ENCODE assay signal across 8 cellular contexts in genomic region chr15:83010709-83011270, GRCh38. TPM values are rescaled to one million over a fixed set of nuclear protein-coding genes. Genes with fewer than 3 reads are reported as not detected.
DNase-seq lines count a peak whose midpoint lies in the region; ATAC-seq, FAIRE-seq and TF ChIP-seq lines count a peak whose summit lies in the region.

No MANE protein-coding gene starts in this region.

- peak overlapping the region; percentile 92 for H3K4me3 ChIP-seq in PC-9
- H3K4me3 ChIP-seq in fibroblast of pulmonary artery (replicated peaks; ENCODE audit: low read depth, low read length), result peak overlapping the region; percentile 100

- intact Hi-C loops in Calu3 (cut with micrococcal nuclease; ENCODE audit: unreplicated experiment) (loop anchor here (5.0 kb wide), 3 partner anchors 57 to 372 kb away; partner anchors contain the start of genes BTBD1 and HDGFL3), PC-9 (cut with micrococcal nuclease; ENCODE audit: unreplicated experiment) (loop anchor here (1.0 to 2.0 kb wide), 4 partner anchors 57 to 549 kb away; partner anchors contain the start of gene BTBD1)

- H3K4me2 ChIP-seq in PC-9, result peak overlapping the region; percentile 90

- CTCF ChIA-PET in Calu3 (lab: Charles Lee) (interaction anchor here (0.9 to 1.8 kb wide), 5 partner anchors 12 to 480 kb away, joined by 3 to 8 read pairs (median 3); partner anchors contain the start of gene BTBD1), PC-9 (lab: Charles Lee) (interaction anchor here (0.7 to 1.5 kb wide), 4 partner anchors 24 to 1786 kb away, joined by 3 to 5 read pairs (median 4); no protein-coding TSS in a partner anchor)

- ATAC-seq in GM21381 (IDR thresholded peaks at IDR 0.05; ENCODE audit: unreplicated experiment), result peak; percentile 62
- ATAC-seq in natural killer cell treated with Interleukin-12 subunit alpha and Interleukin-12 subunit beta and Interleukin-15 and Interleukin-18, amount 100 ng/mL, for 72 hours, result peak; percentile 76 to 79

- BruUV-seq in Calu3 (replicated peaks; lab: Mats Ljungman, UMichigan) (TSS peak; percentile 25), PC-9 (replicated peaks; lab: Mats Ljungman, UMichigan) (TSS peak; percentile 44)

- H3K4me1 ChIP-seq in PC-9 (replicated peaks; ENCODE audit: insufficient read depth), result peaks cover 15% of the 10 kb centered on the region

- peak; percentile 68 for TF ChIP-seq CTCF in Calu3 (IDR thresholded peaks at IDR 0.05; ENCODE audit: unreplicated experiment)
- peak; percentile 73 for TF ChIP-seq CTCF in PC-9 (conservative IDR thresholded peaks at IDR 0.05)
- TF ChIP-seq CTCF in fibroblast of pulmonary artery (IDR thresholded peaks at IDR 0.05; ENCODE audit: low read length, missing control alignments), result no peak

- H3K36me3 Mint-ChIP-seq in Calu3 (ENCODE audit: insufficient read depth, unreplicated experiment), result peaks cover 45% of the 10 kb centered on the region
- peaks cover 18% of the 10 kb centered on the region for H3K36me3 Mint-ChIP-seq in natural killer cell treated with Interleukin-12 subunit alpha and Interleukin-12 subunit beta and Interleukin-15 and Interleukin-18, amount 100 ng/mL, for 72 hours

- no peaks in the 10 kb centered on the region for H3K27me3 Mint-ChIP-seq in Calu3 (ENCODE audit: unreplicated experiment)
- H3K27me3 Mint-ChIP-seq in natural killer cell treated with Interleukin-12 subunit alpha and Interleukin-12 subunit beta and Interleukin-15 and Interleukin-18, amount 100 ng/mL, for 72 hours, result no peaks in the 10 kb centered on the region

- H2AFZ ChIP-seq in PC-9, result peak overlapping the region; percentile 91

- H3K36me3 ChIP-seq in PC-9 (ENCODE audit: low read depth), result peaks cover 16% of the 10 kb centered on the region; the same call in 1 of the 2 replicates

- peak overlapping the region; percentile 97 for H3K27ac Mint-ChIP-seq in Calu3 (ENCODE audit: unreplicated experiment)
- peak overlapping the region; percentile 87 to 98 for H3K27ac Mint-ChIP-seq in natural killer cell treated with Interleukin-12 subunit alpha and Interleukin-12 subunit beta and Interleukin-15 and Interleukin-18, amount 100 ng/mL, for 72 hours

- DNase-seq in Calu3 (peak; percentile 87), HTR-8/SVneo (ENCODE audit: insufficient read length, low spot score) (peak; percentile 71), PC-9 (peak in 1 of 2 experiments; percentile 47), activated T-helper 1 cell treated with Interleukin-2 at 50 U/mL for 16 hours (ENCODE audit: low read depth) (peak; percentile 46), fibroblast of pulmonary artery (ENCODE audit: low read depth) (peak; percentile 88)
- peak; percentile 80 for DNase-seq in natural killer cell treated with Interleukin-12 subunit alpha and Interleukin-12 subunit beta and Interleukin-15 and Interleukin-18, amount 100 ng/mL, for 72 hours (ENCODE audit: low spot score)
- DNase-seq in stimulated activated naive CD4-positive, alpha-beta T cell treated with Interleukin-2 at 50 U/mL for 16 hours (lab: John Stamatoyannopoulos, UW), result peak; percentile 77

- FAIRE-seq in HTR-8/SVneo (lab: Jason Lieb, UNC), result no peak

- no peaks in the 10 kb centered on the region for H3K9me2 ChIP-seq in PC-9 (ENCODE audit: insufficient read depth)

- H3K4me3 Mint-ChIP-seq in Calu3 (ENCODE audit: low read depth, unreplicated experiment), result peak overlapping the region; percentile 95
- H3K4me3 Mint-ChIP-seq in natural killer cell treated with Interleukin-12 subunit alpha and Interleukin-12 subunit beta and Interleukin-15 and Interleukin-18, amount 100 ng/mL, for 72 hours, result peak overlapping the region; percentile 98

- peaks cover 6% of the 10 kb centered on the region for H3K9me3 Mint-ChIP-seq in Calu3 (ENCODE audit: low read depth, unreplicated experiment)
- H3K9me3 Mint-ChIP-seq in natural killer cell treated with Interleukin-12 subunit alpha and Interleukin-12 subunit beta and Interleukin-15 and Interleukin-18, amount 100 ng/mL, for 72 hours, result peaks cover 5% of the 10 kb centered on the region

- POLR2A ChIA-PET in PC-9 (lab: Charles Lee; ENCODE audit: unreplicated experiment), result interaction anchor here (0.5 to 0.6 kb wide), 2 partner anchors 355 to 470 kb away, joined by 3 to 4 read pairs; partner anchors contain the start of gene RPS17

- H3K79me2 ChIP-seq in PC-9 (ENCODE audit: low read depth), result peaks cover 21% of the 10 kb centered on the region

- peaks cover 7% of the 10 kb centered on the region; the same call in 1 of the 2 replicates for H3F3A ChIP-seq in PC-9 (ENCODE audit: insufficient read depth, low read depth)

- H3K4me1 Mint-ChIP-seq in Calu3 (ENCODE audit: low read depth, unreplicated experiment), result peaks cover 36% of the 10 kb centered on the region
- H3K4me1 Mint-ChIP-seq in natural killer cell treated with Interleukin-12 subunit alpha and Interleukin-12 subunit beta and Interleukin-15 and Interleukin-18, amount 100 ng/mL, for 72 hours (ENCODE audit: low read depth in 2 of 2), result peaks cover 40 to 49% of the 10 kb centered on the region in 2 donors

- no peaks in the 10 kb centered on the region for H3K9me3 ChIP-seq in PC-9 (ENCODE audit: insufficient read depth, low read depth)

- H4K20me1 ChIP-seq in PC-9 (ENCODE audit: insufficient read depth), result peaks cover 11% of the 10 kb centered on the region; the same call in 1 of the 2 replicates

- no peaks in the 10 kb centered on the region for H3K27me3 ChIP-seq in PC-9 (ENCODE audit: insufficient read depth, low read depth)

- peak overlapping the region; percentile 43 for H3K27ac ChIP-seq in PC-9

RNA-seq across cellular contexts. Expression of gene C15orf40, which starts 0.6 kb away (rescaled TPM):
- total RNA-seq in Calu3 (2022), result 34.0 and 40.7 TPM in 2 replicates
- total RNA-seq in PC-9 (2021), result 21.2 and 27.8 TPM in 2 replicates
- 10 to 100 TPM; 23.7 to 25.5 TPM for total RNA-seq in natural killer cell treated with Interleukin-12 subunit alpha and Interleukin-12 subunit beta and Interleukin-15 and Interleukin-18, amount 100 ng/mL, for 72 hours

RNA-seq across cellular contexts. Expression of gene RAMAC, which starts 24.8 kb away (rescaled TPM):
- 31.5 and 34.5 TPM in 2 replicates for total RNA-seq in Calu3 (2022)
- total RNA-seq in PC-9 (2021), result 18.2 and 18.7 TPM in 2 replicates
- total RNA-seq in natural killer cell treated with Interleukin-12 subunit alpha and Interleukin-12 subunit beta and Interleukin-15 and Interleukin-18, amount 100 ng/mL, for 72 hours, result 10 to 100 TPM; 17.5 to 30.6 TPM

RNA-seq across cellular contexts. Expression of gene BTBD1, which starts 56.3 kb away (rescaled TPM):
- total RNA-seq in Calu3 (2022) (73.2 and 77.3 TPM in 2 replicates), PC-9 (2021) (24.7 and 28.2 TPM in 2 replicates)
- total RNA-seq in natural killer cell treated with Interleukin-12 subunit alpha and Interleukin-12 subunit beta and Interleukin-15 and Interleukin-18, amount 100 ng/mL, for 72 hours, result 10 to 100 TPM; 63.3 to 71.9 TPM

RNA-seq across cellular contexts. Expression of gene HOMER2, which starts 58.3 kb away (rescaled TPM):
- total RNA-seq in Calu3 (2022) (32.2 and 49.4 TPM in 2 replicates), PC-9 (2021) (15.1 and 21.2 TPM in 2 replicates)
- total RNA-seq in natural killer cell treated with Interleukin-12 subunit alpha and Interleukin-12 subunit beta and Interleukin-15 and Interleukin-18, amount 100 ng/mL, for 72 hours, result 1 to 10 TPM; 3.1 to 4.5 TPM
